In genomic region chr19:48397636-48398328, GRCh38 we compare ENCODE assay signal across 8 cellular contexts. TPM values are rescaled to one million over a fixed set of nuclear protein-coding genes. Genes with fewer than 3 reads are reported as not detected.
A peak's percentile ranks its signal among the peaks of the same experiment; 100 is the strongest.
DNase-seq lines count a peak whose midpoint lies in the region; ATAC-seq and TF ChIP-seq lines count a peak whose summit lies in the region.

No MANE protein-coding gene starts in this region.

- H3K27me3 ChIP-seq in BJ (ENCODE audit: control insufficient read depth, insufficient read depth, low read length), result peaks cover 4% of the 10 kb centered on the region; the same call in 1 of the 2 replicates
- H3K27me3 ChIP-seq in HUES48 (ENCODE audit: control insufficient read depth, insufficient read depth, low read length), result peaks cover 54% of the 10 kb centered on the region
- peaks cover 9 to 21% of the 10 kb centered on the region in 2 donors for H3K27me3 ChIP-seq in naive thymus-derived CD4-positive, alpha-beta T cell (ENCODE audit: control insufficient read depth in 2 of 2, insufficient read depth in 2 of 2, low read length in 2 of 2)

- CTCF ChIA-PET in BJ (lab: Yijun Ruan, JAX), result no interaction called here
- CTCF ChIA-PET in MCF 10A (lab: Yijun Ruan, JAX), result no interaction called here
- CTCF ChIA-PET in naive thymus-derived CD4-positive, alpha-beta T cell (lab: Charles Lee), result no interaction called here

- H3K27ac Mint-ChIP-seq in MCF 10A (ENCODE audit: low read depth, unreplicated experiment), result peak overlapping the region; percentile 80
- H3K27ac Mint-ChIP-seq in naive thymus-derived CD4-positive, alpha-beta T cell, result peak overlapping the region; percentile 62 to 97 (median 80)

- no peak for DNase-seq in BJ (ENCODE audit: low read depth)
- DNase-seq in MCF 10A (ENCODE audit: unreplicated experiment), result no peak
- DNase-seq in naive thymus-derived CD4-positive, alpha-beta T cell, result peak in 1 of 9 donors; percentile 14
- DNase-seq in NCI-H510A (lab: John Stamatoyannopoulos, UW), result no peak
- no peak for DNase-seq in DMS153 treated with DMSO at 0.1 percent for 48 hours (lab: John Stamatoyannopoulos, UW; ENCODE audit: unreplicated experiment)

- H3K4me3 ChIP-seq in BJ (ENCODE audit: low read depth, low read length) (peak overlapping the region; percentile 60), HUES48 (ENCODE audit: low read depth, low read length) (peak overlapping the region; percentile 70)
- H3K4me3 ChIP-seq in naive thymus-derived CD4-positive, alpha-beta T cell (ENCODE audit: low read length), result peak overlapping the region; percentile 63

- peaks cover 22% of the 10 kb centered on the region for H3K27me3 Mint-ChIP-seq in MCF 10A (ENCODE audit: insufficient read depth, unreplicated experiment)
- H3K27me3 Mint-ChIP-seq in naive thymus-derived CD4-positive, alpha-beta T cell, result peaks cover 15 to 48% (median 31%) of the 10 kb centered on the region in 5 donors

- no peaks in the 10 kb centered on the region for H3K36me3 ChIP-seq in BJ (ENCODE audit: control insufficient read depth, insufficient read depth, low read length)
- no peaks in the 10 kb centered on the region for H3K36me3 ChIP-seq in HUES48 (ENCODE audit: control insufficient read depth, insufficient read depth, low read length)
- no peaks in the 10 kb centered on the region for H3K36me3 ChIP-seq in naive thymus-derived CD4-positive, alpha-beta T cell (ENCODE audit: control insufficient read depth in 2 of 3, insufficient read depth in 3 of 3, low read length in 3 of 3)

- peaks cover 43% of the 10 kb centered on the region for H3K4me1 Mint-ChIP-seq in MCF 10A (ENCODE audit: insufficient read depth, unreplicated experiment)
- H3K4me1 Mint-ChIP-seq in naive thymus-derived CD4-positive, alpha-beta T cell, result peaks cover 18 to 55% (median 39%) of the 10 kb centered on the region in 7 donors

- no TSS peak for BruUV-seq in MCF 10A (replicated peaks; lab: Mats Ljungman, UMichigan)

- H3K4me1 ChIP-seq in HUES48 (ENCODE audit: control insufficient read depth, insufficient read depth, low read length), result peaks cover 39% of the 10 kb centered on the region
- peaks cover 17 to 33% of the 10 kb centered on the region in 2 donors for H3K4me1 ChIP-seq in naive thymus-derived CD4-positive, alpha-beta T cell (ENCODE audit: control insufficient read depth in 2 of 2, insufficient read depth in 2 of 2, low read length in 2 of 2)

- no peak for TF ChIP-seq CTCF in BJ (IDR thresholded peaks at IDR 0.05; ENCODE audit: insufficient read depth, low read depth, low read length)
- TF ChIP-seq CTCF in MCF 10A (IDR thresholded peaks at IDR 0.05; ENCODE audit: unreplicated experiment), result no peak

- H3K9me3 Mint-ChIP-seq in MCF 10A (ENCODE audit: unreplicated experiment), result no peaks in the 10 kb centered on the region
- peaks cover 0 to 4% (median 0%) of the 10 kb centered on the region in 11 donors for H3K9me3 Mint-ChIP-seq in naive thymus-derived CD4-positive, alpha-beta T cell

- peak overlapping the region; percentile 65; the same call in 1 of the 2 replicates for H3K9ac ChIP-seq in HUES48 (ENCODE audit: low read depth, low read length)

- peak overlapping the region; percentile 91 for H3K4me3 Mint-ChIP-seq in MCF 10A (ENCODE audit: unreplicated experiment)
- H3K4me3 Mint-ChIP-seq in naive thymus-derived CD4-positive, alpha-beta T cell, result peak overlapping the region; percentile 81 to 96 (median 87)

- POLR2A ChIA-PET in BJ (lab: Charles Lee) (no interaction called here), MCF 10A (lab: Yijun Ruan, JAX) (no interaction called here)
- POLR2A ChIA-PET in naive thymus-derived CD4-positive, alpha-beta T cell (lab: Charles Lee), result no interaction called here

- H3K27ac ChIP-seq in HUES48 (ENCODE audit: low read depth, low read length), result no peak overlapping the region
- peak overlapping the region; percentile 59 for H3K27ac ChIP-seq in naive thymus-derived CD4-positive, alpha-beta T cell (ENCODE audit: low read depth, low read length)

- no peaks in the 10 kb centered on the region for H3K36me3 Mint-ChIP-seq in MCF 10A (ENCODE audit: insufficient read depth, unreplicated experiment)
- peaks cover 0 to 17% (median 0%) of the 10 kb centered on the region in 5 donors for H3K36me3 Mint-ChIP-seq in naive thymus-derived CD4-positive, alpha-beta T cell

- intact Hi-C loops in MCF 10A (cut with micrococcal nuclease), result no loop called here
- intact Hi-C loops in naive thymus-derived CD4-positive, alpha-beta T cell (cut with micrococcal nuclease), result loop anchor here (1.0 to 5.0 kb wide), 10 partner anchors 17 to 240 kb away; partner anchors contain the start of genes SYNGR4 (in 2 of the 2), CYTH2 (in 1 of the 2), DBP (in 1 of the 2) and GRWD1 (in 1 of the 2)

- no peak for ATAC-seq in naive thymus-derived CD4-positive, alpha-beta T cell
- no peak for ATAC-seq in HG02610 (IDR thresholded peaks at IDR 0.05; ENCODE audit: unreplicated experiment)
- ATAC-seq in HG02938 (IDR thresholded peaks at IDR 0.05; ENCODE audit: unreplicated experiment), result no peak

- no peaks in the 10 kb centered on the region for H3K9me3 ChIP-seq in HUES48 (ENCODE audit: control insufficient read depth, insufficient read depth, low read length)
- no peaks in the 10 kb centered on the region for H3K9me3 ChIP-seq in naive thymus-derived CD4-positive, alpha-beta T cell (ENCODE audit: control insufficient read depth in 2 of 3, low read length in 3 of 3)

RNA-seq across cellular contexts. Expression of gene GRIN2D, which starts 4.3 kb away (rescaled TPM):
- polyA plus RNA-seq in BJ (2011; rRNA removed), result 0.36 and 0.64 TPM in 2 replicates
- polyA minus RNA-seq in BJ (2011; rRNA and poly(A)+ RNA removed), result 1.5 and 2.0 TPM in 2 replicates
- 0.35 and 0.39 TPM in 2 replicates for total RNA-seq in MCF 10A (2022)
- under 1 TPM; 0.08 to 0.39 (median 0.11) TPM for total RNA-seq in naive thymus-derived CD4-positive, alpha-beta T cell
- not detected for polyA plus RNA-seq in naive thymus-derived CD4-positive, alpha-beta T cell

RNA-seq across cellular contexts. Expression of gene KDELR1, which starts 6.4 kb away (rescaled TPM):
- polyA plus RNA-seq in BJ (2011; rRNA removed), result 237 and 273 TPM in 2 replicates
- 139 and 184 TPM in 2 replicates for polyA minus RNA-seq in BJ (2011; rRNA and poly(A)+ RNA removed)
- 113 and 134 TPM in 2 replicates for total RNA-seq in MCF 10A (2022)
- total RNA-seq in naive thymus-derived CD4-positive, alpha-beta T cell, result 10 to 100 TPM; 42.7 to 73.9 (median 52.3) TPM
- polyA plus RNA-seq in naive thymus-derived CD4-positive, alpha-beta T cell, result 10 to 100 TPM; 22.2 to 24.3 TPM

RNA-seq across cellular contexts. Expression of gene SYNGR4, which starts 33.6 kb away (rescaled TPM):
- not detected in 2 replicates for polyA plus RNA-seq in BJ (2011; rRNA removed)
- polyA minus RNA-seq in BJ (2011; rRNA and poly(A)+ RNA removed), result not detected in 2 replicates
- total RNA-seq in MCF 10A (2022), result not detected in 2 replicates
- total RNA-seq in naive thymus-derived CD4-positive, alpha-beta T cell, result not detected
- not detected for polyA plus RNA-seq in naive thymus-derived CD4-positive, alpha-beta T cell

RNA-seq across cellular contexts. Expression of gene TMEM143, which starts 34.0 kb away (rescaled TPM):
- 5.7 and 9.9 TPM in 2 replicates for polyA plus RNA-seq in BJ (2011; rRNA removed)
- polyA minus RNA-seq in BJ (2011; rRNA and poly(A)+ RNA removed), result 4.1 and 8.1 TPM in 2 replicates
- total RNA-seq in MCF 10A (2022), result 6.0 and 7.6 TPM in 2 replicates
- 10 to 100 TPM; 11.6 to 39.8 (median 20.1) TPM for total RNA-seq in naive thymus-derived CD4-positive, alpha-beta T cell
- 10 to 100 TPM in 1 of 2 donors, 1 to 10 TPM in 1; 5.7 to 12.7 TPM for polyA plus RNA-seq in naive thymus-derived CD4-positive, alpha-beta T cell

RNA-seq across cellular contexts. Expression of gene GRWD1, which starts 48.0 kb away (rescaled TPM):
- 13.9 and 20.0 TPM in 2 replicates for polyA plus RNA-seq in BJ (2011; rRNA removed)
- polyA minus RNA-seq in BJ (2011; rRNA and poly(A)+ RNA removed), result 10.5 and 11.3 TPM in 2 replicates
- total RNA-seq in MCF 10A (2022), result 45.1 and 55.8 TPM in 2 replicates
- 10 to 100 TPM; 26.1 to 45.8 (median 36.3) TPM for total RNA-seq in naive thymus-derived CD4-positive, alpha-beta T cell
- 10 to 100 TPM; 42.8 to 51.6 TPM for polyA plus RNA-seq in naive thymus-derived CD4-positive, alpha-beta T cell
